In genomic region chr6:147782302-147782701, GRCh38 we compare ENCODE assay signal across 13 cellular contexts.
DNase-seq lines count a peak whose midpoint lies in the region; ATAC-seq and TF ChIP-seq lines count a peak whose summit lies in the region.
"Had no signal": no experiment of that assay in that cellular context is flagged by ENCODE, and none has a peak within 500 bp of the region (broad histone marks: within the 10 kb centered on the region; RNA-seq: fewer than 3 reads in every experiment).

No MANE protein-coding gene starts in this region.

- DNase-seq in DMS153 treated with DMSO at 0.1 percent for 48 hours (lab: John Stamatoyannopoulos, UW; ENCODE audit: unreplicated experiment): peak; percentile 34
- peak; percentile 95 to 99 for DNase-seq in NCI-H524 (lab: John Stamatoyannopoulos, UW)
- peak; percentile 33 for DNase-seq in dedifferentiated amniotic fluid mesenchymal stem cell (ENCODE audit: extremely low spot score)
- DNase-seq in central memory CD4-positive, alpha-beta T cell: no peak
- DNase-seq in activated naive CD4-positive, alpha-beta T cell treated with anti-CD3 and anti-CD28 coated beads, Interleukin-2, amount 50 U/mL, for 16 hours: no peak
- no peak for DNase-seq in NCI-H128 (lab: John Stamatoyannopoulos, UW; ENCODE audit: unreplicated experiment)
- DNase-seq: activated CD4-positive, alpha-beta T cell treated with anti-CD3 and anti-CD28 coated beads for 36 hours; activated gamma-delta T cell treated with Interleukin-2 at 50 U/mL for 16 hours; CD8-positive, alpha-beta T cell; cortex of kidney; H7 had no signal

- TF ChIP-seq CTCF in nephron (IDR thresholded peaks at IDR 0.05; ENCODE audit: unreplicated experiment in 3 of 3): no peak

- H3K27me3 Mint-ChIP-seq in nephron (ENCODE audit: low read depth): peaks cover 5% of the 10 kb centered on the region
- H3K27me3 Mint-ChIP-seq: activated CD4-positive, alpha-beta T cell treated with anti-CD3 and anti-CD28 coated beads for 36 hours had no signal

- no peaks in the 10 kb centered on the region for H3K36me3 Mint-ChIP-seq in nephron (ENCODE audit: low read depth)
- H3K36me3 Mint-ChIP-seq: CD8-positive, alpha-beta T cell had no signal

- no peaks in the 10 kb centered on the region for H3K9me3 Mint-ChIP-seq in nephron
- H3K9me3 Mint-ChIP-seq: CD8-positive, alpha-beta T cell had no signal

- no peak for ATAC-seq in HG03521 (IDR thresholded peaks at IDR 0.05; ENCODE audit: unreplicated experiment)
- ATAC-seq: activated CD4-positive, alpha-beta T cell treated with anti-CD3 and anti-CD28 coated beads for 36 hours; CD8-positive, alpha-beta T cell had no signal

- peak overlapping the region in 2 of 3 experiments; percentile 31 to 35 for H3K27ac Mint-ChIP-seq in nephron
- H3K27ac Mint-ChIP-seq: activated CD4-positive, alpha-beta T cell treated with anti-CD3 and anti-CD28 coated beads for 36 hours; CD8-positive, alpha-beta T cell had no signal

- no peak overlapping the region for H3K4me3 Mint-ChIP-seq in nephron
- H3K4me3 Mint-ChIP-seq: activated CD4-positive, alpha-beta T cell treated with anti-CD3 and anti-CD28 coated beads for 36 hours; CD8-positive, alpha-beta T cell had no signal

- no peaks in the 10 kb centered on the region for H3K4me1 Mint-ChIP-seq in nephron
- H3K4me1 Mint-ChIP-seq: activated CD4-positive, alpha-beta T cell treated with anti-CD3 and anti-CD28 coated beads for 36 hours had no signal

Comparison
In these comparisons a context has a peak if more than half of its experiments do, and no peak if none do; other contexts are left out.
1. DNase-seq: peak in DMS153 treated with DMSO at 0.1 percent for 48 hours (single experiment), NCI-H524 (2 of 2) and dedifferentiated amniotic fluid mesenchymal stem cell (single experiment); none in central memory CD4-positive, alpha-beta T cell (single experiment), activated naive CD4-positive, alpha-beta T cell treated with anti-CD3 and anti-CD28 coated beads, Interleukin-2, amount 50 U/mL, for 16 hours (single experiment) and NCI-H128 (single experiment).